Comparison of ENCODE assay signal across 25 cellular contexts in the genomic region with DNA sequence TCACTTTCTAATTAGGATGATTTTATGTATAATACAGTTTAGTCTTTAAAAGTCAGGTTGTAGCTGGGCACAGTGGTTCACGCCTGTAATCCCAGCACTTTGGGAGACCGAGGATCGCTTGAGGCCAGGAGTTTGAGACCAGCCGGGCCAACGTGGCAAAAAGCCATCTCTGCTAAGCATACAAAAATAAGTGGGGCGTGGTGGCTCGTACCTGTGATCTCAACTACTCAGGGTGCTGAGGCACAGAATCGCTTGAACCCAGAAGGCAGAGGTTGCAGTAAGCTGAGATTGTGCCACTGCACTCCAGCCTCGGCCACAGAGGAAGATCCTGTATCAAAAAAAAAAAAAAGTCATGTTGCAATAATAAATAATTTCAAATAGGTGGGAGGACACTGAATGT.
"Had no signal": no experiment of that assay in that cellular context is flagged by ENCODE, and none has a peak within 500 bp of the region (broad histone marks: within the 10 kb centered on the region; RNA-seq: fewer than 3 reads in every experiment).

No MANE protein-coding gene starts in this region.

- H3K36me3 ChIP-seq: stomach, suprapubic skin, thoracic aorta, thyroid gland, tibial artery, transverse colon, upper lobe of left lung, upper lobe of right lung, uterus, vagina had no signal

- H3K27ac ChIP-seq: stomach, suprapubic skin, testis, thoracic aorta, thyroid gland, tibial artery, tibial nerve, transverse colon, upper lobe of left lung, upper lobe of right lung, uterus, vagina had no signal

- H3K4me1 ChIP-seq: stomach, suprapubic skin, testis, thyroid gland, tibial artery, transverse colon, upper lobe of left lung, upper lobe of right lung, uterus, vagina had no signal

- H3K4me3 ChIP-seq: stomach, suprapubic skin, testis, thoracic aorta, thyroid gland, tibial artery, tibial nerve, transverse colon, upper lobe of left lung, upper lobe of right lung, uterus, vagina had no signal

- H3K9me3 ChIP-seq: stomach, suprapubic skin, testis, thoracic aorta, thyroid gland, tibial artery, tibial nerve, transverse colon, upper lobe of left lung, upper lobe of right lung, uterus, vagina had no signal

- ATAC-seq: stimulated activated effector memory CD8-positive, alpha-beta T cell treated with anti-CD3 and anti-CD28 coated beads, Interleukin-12 subunit alpha, Interleukin-12 subunit beta, amount 100 ng/mL, for 72 hours; stimulated activated memory B cell treated with anti-CD40 and anti-IgM and Interleukin-4, amounts not matched to agents 10 μg/mL and 1 μg/mL and 100 μg/mL, for 72 hours; stimulated activated naive B cell treated with anti-CD40 and anti-IgM and Interleukin-4, amounts not matched to agents 10 μg/mL and 1 μg/mL and 100 μg/mL, for 72 hours; stimulated activated naive CD8-positive, alpha-beta T cell treated with anti-CD3 and anti-CD28 coated beads, Interleukin-15, amount 100 ng/mL, for 72 hours; stimulated activated naive CD8-positive, alpha-beta T cell treated with anti-CD3 and anti-CD28 coated beads, Interleukin-15, Interleukin-2, amounts not matched to agents 100 U/mL and 50 U/mL, for 24 hours; upper lobe of right lung had no signal

- DNase-seq: stimulated activated CD4-positive, alpha-beta T cell treated with anti-CD3 and anti-CD28 coated beads, Interleukin-2, amount 100 ng/mL, for 48 hours; stimulated activated CD4-positive, alpha-beta T cell treated with anti-CD3 and anti-CD28 coated beads, Interleukin-4, amount 100 ng/mL, for 1 hour; stimulated activated CD4-positive, alpha-beta T cell treated with anti-CD3 and anti-CD28 coated beads, Interleukin-4, amount 100 ng/mL, for 24 hours; stimulated activated CD4-positive, alpha-beta T cell treated with anti-CD3 and anti-CD28 coated beads, Interleukin-4, amount 100 ng/mL, for 4 hours; stimulated activated CD8-positive, alpha-beta memory T cell treated with anti-CD3 and anti-CD28 coated beads, Interleukin-4, amount 100 ng/mL, for 48 hours; stimulated activated naive B cell treated with anti-CD40 and anti-IgM and Interleukin-4, amounts not matched to agents 10 μg/mL and 1 μg/mL and 100 μg/mL, for 72 hours; stimulated activated naive CD4-positive, alpha-beta T cell treated with Interleukin-2 at 50 U/mL for 16 hours; stimulated activated naive CD8-positive, alpha-beta T cell treated with anti-CD3 and anti-CD28 coated beads, Interleukin-15, amount 100 ng/mL, for 72 hours; stimulated activated naive CD8-positive, alpha-beta T cell treated with anti-CD3 and anti-CD28 coated beads, Interleukin-15, Interleukin-2, amounts not matched to agents 100 U/mL and 50 U/mL, for 24 hours; stomach; substantia nigra; testis; tibial artery; transverse colon; trophoblast cell; upper lobe of left lung; upper lobe of right lung; uterus had no signal

- H3K27me3 ChIP-seq: stomach, suprapubic skin, testis, thyroid gland, tibial artery, tibial nerve, transverse colon, upper lobe of left lung, upper lobe of right lung, uterus, vagina had no signal
